In genomic region chr3:148705314-148705713, GRCh38 we compare ENCODE assay signal across 1 cellular context.
TF ChIP-seq lines count a peak whose summit lies in the region.

No MANE protein-coding gene starts in this region.

TF ChIP-seq in SK-N-SH, 30 proteins besides CTCF, POLR2A, EP300 and RAD21 (continued from another document):
- no peak for TF ChIP-seq USF2 (IDR thresholded peaks at IDR 0.05; ENCODE audit: borderline replicate concordance, low read depth, low read length)
- no peak for TF ChIP-seq RFX5 (IDR thresholded peaks at IDR 0.05; ENCODE audit: low read length)
- TF ChIP-seq, protein P1, sequence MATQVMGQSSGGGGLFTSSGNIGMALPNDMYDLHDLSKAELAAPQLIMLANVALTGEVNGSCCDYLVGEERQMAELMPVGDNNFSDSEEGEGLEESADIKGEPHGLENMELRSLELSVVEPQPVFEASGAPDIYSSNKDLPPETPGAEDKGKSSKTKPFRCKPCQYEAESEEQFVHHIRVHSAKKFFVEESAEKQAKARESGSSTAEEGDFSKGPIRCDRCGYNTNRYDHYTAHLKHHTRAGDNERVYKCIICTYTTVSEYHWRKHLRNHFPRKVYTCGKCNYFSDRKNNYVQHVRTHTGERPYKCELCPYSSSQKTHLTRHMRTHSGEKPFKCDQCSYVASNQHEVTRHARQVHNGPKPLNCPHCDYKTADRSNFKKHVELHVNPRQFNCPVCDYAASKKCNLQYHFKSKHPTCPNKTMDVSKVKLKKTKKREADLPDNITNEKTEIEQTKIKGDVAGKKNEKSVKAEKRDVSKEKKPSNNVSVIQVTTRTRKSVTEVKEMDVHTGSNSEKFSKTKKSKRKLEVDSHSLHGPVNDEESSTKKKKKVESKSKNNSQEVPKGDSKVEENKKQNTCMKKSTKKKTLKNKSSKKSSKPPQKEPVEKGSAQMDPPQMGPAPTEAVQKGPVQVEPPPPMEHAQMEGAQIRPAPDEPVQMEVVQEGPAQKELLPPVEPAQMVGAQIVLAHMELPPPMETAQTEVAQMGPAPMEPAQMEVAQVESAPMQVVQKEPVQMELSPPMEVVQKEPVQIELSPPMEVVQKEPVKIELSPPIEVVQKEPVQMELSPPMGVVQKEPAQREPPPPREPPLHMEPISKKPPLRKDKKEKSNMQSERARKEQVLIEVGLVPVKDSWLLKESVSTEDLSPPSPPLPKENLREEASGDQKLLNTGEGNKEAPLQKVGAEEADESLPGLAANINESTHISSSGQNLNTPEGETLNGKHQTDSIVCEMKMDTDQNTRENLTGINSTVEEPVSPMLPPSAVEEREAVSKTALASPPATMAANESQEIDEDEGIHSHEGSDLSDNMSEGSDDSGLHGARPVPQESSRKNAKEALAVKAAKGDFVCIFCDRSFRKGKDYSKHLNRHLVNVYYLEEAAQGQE (IDR thresholded peaks at IDR 0.05; ENCODE audit: low read depth, low read length) = no peak
- no peak for TF ChIP-seq SIN3A (IDR thresholded peaks at IDR 0.05; ENCODE audit: borderline replicate concordance, low read depth, low read length)
- no peak for TF ChIP-seq YY1 (IDR thresholded peaks at IDR 0.05; ENCODE audit: low read depth)
- TF ChIP-seq, protein P2, sequence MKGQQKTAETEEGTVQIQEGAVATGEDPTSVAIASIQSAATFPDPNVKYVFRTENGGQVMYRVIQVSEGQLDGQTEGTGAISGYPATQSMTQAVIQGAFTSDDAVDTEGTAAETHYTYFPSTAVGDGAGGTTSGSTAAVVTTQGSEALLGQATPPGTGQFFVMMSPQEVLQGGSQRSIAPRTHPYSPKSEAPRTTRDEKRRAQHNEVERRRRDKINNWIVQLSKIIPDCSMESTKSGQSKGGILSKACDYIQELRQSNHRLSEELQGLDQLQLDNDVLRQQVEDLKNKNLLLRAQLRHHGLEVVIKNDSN (IDR thresholded peaks at IDR 0.05; ENCODE audit: borderline replicate concordance, low read depth) = no peak
- TF ChIP-seq RCOR1 (IDR thresholded peaks at IDR 0.05; ENCODE audit: low read length) = peak; percentile 51; the same call in 1 of the 2 replicates
- TF ChIP-seq, protein P3, sequence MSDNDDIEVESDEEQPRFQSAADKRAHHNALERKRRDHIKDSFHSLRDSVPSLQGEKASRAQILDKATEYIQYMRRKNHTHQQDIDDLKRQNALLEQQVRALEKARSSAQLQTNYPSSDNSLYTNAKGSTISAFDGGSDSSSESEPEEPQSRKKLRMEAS (IDR thresholded peaks at IDR 0.05; ENCODE audit: low read depth) = no peak
- TF ChIP-seq NFIC (IDR thresholded peaks at IDR 0.05; ENCODE audit: borderline replicate concordance) = no peak
- TF ChIP-seq, protein P4, sequence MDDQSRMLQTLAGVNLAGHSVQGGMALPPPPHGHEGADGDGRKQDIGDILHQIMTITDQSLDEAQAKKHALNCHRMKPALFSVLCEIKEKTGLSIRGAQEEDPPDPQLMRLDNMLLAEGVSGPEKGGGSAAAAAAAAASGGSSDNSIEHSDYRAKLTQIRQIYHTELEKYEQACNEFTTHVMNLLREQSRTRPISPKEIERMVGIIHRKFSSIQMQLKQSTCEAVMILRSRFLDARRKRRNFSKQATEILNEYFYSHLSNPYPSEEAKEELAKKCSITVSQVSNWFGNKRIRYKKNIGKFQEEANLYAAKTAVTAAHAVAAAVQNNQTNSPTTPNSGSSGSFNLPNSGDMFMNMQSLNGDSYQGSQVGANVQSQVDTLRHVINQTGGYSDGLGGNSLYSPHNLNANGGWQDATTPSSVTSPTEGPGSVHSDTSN (IDR thresholded peaks at IDR 0.05) = 0 out of 2 replicates have a peak, but pooled peaks have one; percentile 9
- TF ChIP-seq ELF1 (IDR thresholded peaks at IDR 0.05) = no peak
- TF ChIP-seq NRF1 (IDR thresholded peaks at IDR 0.05; ENCODE audit: low read depth, low read length) = no peak
- TF ChIP-seq JUND (IDR thresholded peaks at IDR 0.05) = no peak
- no peak for TF ChIP-seq IRF3 (IDR thresholded peaks at IDR 0.05; ENCODE audit: low read depth, low read length)
- no peak for TF ChIP-seq RXRA (IDR thresholded peaks at IDR 0.05; ENCODE audit: borderline replicate concordance, low read depth)
- no peak for TF ChIP-seq MXI1 (IDR thresholded peaks at IDR 0.05; ENCODE audit: low read depth, low read length)
- 0 out of 2 replicates have a peak, but pooled peaks have one; percentile 24 for TF ChIP-seq FOXJ3 (CRISPR knock-in tag; IDR thresholded peaks at IDR 0.05)
TF ChIP-seq in SK-N-SH: peak in this region for 5.
